10 cellular contexts compared by ENCODE assay signal in the genomic region with DNA sequence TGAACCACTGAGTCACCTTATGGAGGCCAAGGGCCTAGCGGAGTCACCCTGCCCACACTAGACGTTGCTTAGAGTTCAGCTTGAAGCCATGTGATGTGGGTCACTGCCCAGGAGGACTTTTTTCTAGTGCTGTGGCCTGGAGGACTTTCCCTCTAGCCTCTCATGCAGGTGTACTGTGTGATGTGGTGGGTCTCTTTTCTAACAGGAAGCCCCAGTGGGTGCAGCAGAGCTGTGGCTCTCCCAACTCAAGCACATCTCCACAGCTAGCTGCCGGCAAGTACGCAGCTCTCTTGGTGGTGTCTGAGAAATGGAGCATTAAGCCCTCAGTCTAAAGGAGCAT. TPM values are rescaled to one million over a fixed set of nuclear protein-coding genes. Genes with fewer than 3 reads are reported as not detected.
DNase-seq lines count a peak whose midpoint lies in the region; ATAC-seq lines count a peak whose summit lies in the region.
"Had no signal": no experiment of that assay in that cellular context is flagged by ENCODE, and none has a peak within 500 bp of the region (broad histone marks: within the 10 kb centered on the region; RNA-seq: fewer than 3 reads in every experiment).

No MANE protein-coding gene starts in this region.

- peak; percentile 80 for ATAC-seq in HG03064 (IDR thresholded peaks at IDR 0.05; ENCODE audit: low read depth, unreplicated experiment)
- ATAC-seq in activated T-cell treated with anti-CD3 and anti-CD28 coated beads, Interleukin-2, amount 50 U/mL, for 4 hours, result peak; percentile 66 to 69
- ATAC-seq in HG02938 (IDR thresholded peaks at IDR 0.05; ENCODE audit: unreplicated experiment), result no peak
- no peak for ATAC-seq in GM21717 (IDR thresholded peaks at IDR 0.05; ENCODE audit: unreplicated experiment)
- ATAC-seq in GM19035 (IDR thresholded peaks at IDR 0.05; ENCODE audit: unreplicated experiment), result no peak

- peak overlapping the region; percentile 4 for H3K4me3 ChIP-seq in thymus (ENCODE audit: low read length)
- H3K4me3 ChIP-seq: stomach had no signal

- H3K27me3 Mint-ChIP-seq in activated naive CD4-positive, alpha-beta T cell treated with anti-CD3 and anti-CD28 coated beads for 36 hours (ENCODE audit: low read depth), result no peaks in the 10 kb centered on the region
- no peaks in the 10 kb centered on the region for H3K27me3 Mint-ChIP-seq in activated T-cell treated with anti-CD3 and anti-CD28 coated beads, Interleukin-2, amount 50 U/mL, for 4 hours (ENCODE audit: low read depth)

- no peak overlapping the region for H3K4me3 Mint-ChIP-seq in activated naive CD4-positive, alpha-beta T cell treated with anti-CD3 and anti-CD28 coated beads for 36 hours
- H3K4me3 Mint-ChIP-seq in activated T-cell treated with anti-CD3 and anti-CD28 coated beads, Interleukin-2, amount 50 U/mL, for 4 hours, result no peak overlapping the region

- H3K36me3 ChIP-seq in thymus (ENCODE audit: control insufficient read depth, insufficient read depth), result no peaks in the 10 kb centered on the region

- no peaks in the 10 kb centered on the region for H3K9me3 ChIP-seq in thymus (ENCODE audit: control insufficient read depth)
- H3K9me3 ChIP-seq: stomach had no signal

- peaks cover 32% of the 10 kb centered on the region for H3K4me1 ChIP-seq in thymus (ENCODE audit: control insufficient read depth, insufficient read depth, low read length)

- no peaks in the 10 kb centered on the region for H3K9me3 Mint-ChIP-seq in activated naive CD4-positive, alpha-beta T cell treated with anti-CD3 and anti-CD28 coated beads for 36 hours
- H3K9me3 Mint-ChIP-seq in activated T-cell treated with anti-CD3 and anti-CD28 coated beads, Interleukin-2, amount 50 U/mL, for 4 hours, result no peaks in the 10 kb centered on the region

- no peaks in the 10 kb centered on the region for H3K36me3 Mint-ChIP-seq in activated naive CD4-positive, alpha-beta T cell treated with anti-CD3 and anti-CD28 coated beads for 36 hours (ENCODE audit: low read depth)
- H3K36me3 Mint-ChIP-seq in activated T-cell treated with anti-CD3 and anti-CD28 coated beads, Interleukin-2, amount 50 U/mL, for 4 hours (ENCODE audit: insufficient read depth), result peaks cover 8% of the 10 kb centered on the region

- peak; percentile 31 for DNase-seq in activated naive CD4-positive, alpha-beta T cell treated with anti-CD3 and anti-CD28 coated beads for 36 hours
- no peak for DNase-seq in activated naive CD4-positive, alpha-beta T cell treated with anti-CD3 and anti-CD28 coated beads, Interleukin-2, amount 50 U/mL, for 16 hours
- no peak for DNase-seq in activated T-cell treated with anti-CD3 and anti-CD28 coated beads, Interleukin-2, amount 50 U/mL, for 4 hours
- DNase-seq: small intestine, stomach had no signal

- intact Hi-C loops in activated naive CD4-positive, alpha-beta T cell treated with anti-CD3 and anti-CD28 coated beads for 36 hours (cut with micrococcal nuclease), result no loop called here

- peak overlapping the region; percentile 83 for H3K27ac ChIP-seq in thymus (ENCODE audit: low read depth)
- H3K27ac ChIP-seq: stomach had no signal

- CTCF ChIA-PET in activated naive CD4-positive, alpha-beta T cell treated with anti-CD3 and anti-CD28 coated beads for 36 hours (lab: Charles Lee), result interaction anchor here (1.2 kb wide), 1 partner anchor 91 kb away, joined by 4 read pairs; no protein-coding TSS in a partner anchor

- WGBS in thymus, result 15% methylated on average over 4 of the region's 4 CpGs

- no peak overlapping the region for H3K27ac Mint-ChIP-seq in activated naive CD4-positive, alpha-beta T cell treated with anti-CD3 and anti-CD28 coated beads for 36 hours

- H3K27me3 ChIP-seq in thymus (ENCODE audit: control insufficient read depth, insufficient read depth), result no peaks in the 10 kb centered on the region
- H3K27me3 ChIP-seq: stomach had no signal

- peaks cover 18% of the 10 kb centered on the region for H3K4me1 Mint-ChIP-seq in activated naive CD4-positive, alpha-beta T cell treated with anti-CD3 and anti-CD28 coated beads for 36 hours (ENCODE audit: low read depth)
- H3K4me1 Mint-ChIP-seq in activated T-cell treated with anti-CD3 and anti-CD28 coated beads, Interleukin-2, amount 50 U/mL, for 4 hours (ENCODE audit: low read depth), result peaks cover 18% of the 10 kb centered on the region

RNA-seq across cellular contexts. Expression of gene POR, which starts 13.6 kb away (rescaled TPM):
- total RNA-seq in activated naive CD4-positive, alpha-beta T cell treated with anti-CD3 and anti-CD28 coated beads for 36 hours, result 10 to 100 TPM; 22.9 to 26.0 TPM
- total RNA-seq in activated T-cell treated with anti-CD3 and anti-CD28 coated beads, Interleukin-2, amount 50 U/mL, for 4 hours, result 10 to 100 TPM; 40.8 to 63.6 (median 57.7) TPM
- 114 TPM for polyA plus RNA-seq in thymus

RNA-seq across cellular contexts. Expression of gene RHBDD2, which starts 49.7 kb away (rescaled TPM):
- 10 to 100 TPM; 21.5 to 24.0 TPM for total RNA-seq in activated naive CD4-positive, alpha-beta T cell treated with anti-CD3 and anti-CD28 coated beads for 36 hours
- 10 to 100 TPM; 28.0 to 35.5 (median 33.3) TPM for total RNA-seq in activated T-cell treated with anti-CD3 and anti-CD28 coated beads, Interleukin-2, amount 50 U/mL, for 4 hours
- 90.7 TPM for polyA plus RNA-seq in thymus

Comparison
In these comparisons a context has a peak if more than half of its experiments do, and no peak if none do; other contexts are left out.
1. ATAC-seq: peak in HG03064 (single experiment) and activated T-cell treated with anti-CD3 and anti-CD28 coated beads, Interleukin-2, amount 50 U/mL, for 4 hours (2 of 2); none in HG02938 (single experiment), GM21717 (single experiment) and GM19035 (single experiment).